Comparison of ENCODE assay signal across 24 cellular contexts in genomic region chr5:138444078-138444773, GRCh38. TPM values are rescaled to one million over a fixed set of nuclear protein-coding genes. Genes with fewer than 3 reads are reported as not detected.
"Had no signal": no experiment of that assay in that cellular context is flagged by ENCODE, and none has a peak within 500 bp of the region (broad histone marks: within the 10 kb centered on the region; RNA-seq: fewer than 3 reads in every experiment).

No MANE protein-coding gene starts in this region.

- DNase-seq: activated B cell treated with CpG ODN at 0.5 μM for 24 hours; activated CD4-positive, alpha-beta T cell treated with anti-CD3 and anti-CD28 coated beads for 1 hour; activated CD4-positive, alpha-beta T cell treated with anti-CD3 and anti-CD28 coated beads, Interleukin-2, amount 10 ng/mL, durations not matched to agents 24 days and 14 days; activated CD4-positive, alpha-beta T cell treated with anti-CD3 and anti-CD28 coated beads, Interleukin-2, amount 50 U/mL, for 48 hours; activated CD8-positive, alpha-beta memory T cell treated with anti-CD3 and anti-CD28 coated beads, Interleukin-2, amount 10 ng/mL, durations not matched to agents 7 days and 5 days; activated gamma-delta T cell treated with Interleukin-2 at 50 U/mL for 16 hours; activated naive CD4-positive, alpha-beta T cell treated with anti-CD3 and anti-CD28 coated beads, Interleukin-2, amount 10 ng/mL, durations not matched to agents 7 days and 5 days; activated naive CD8-positive, alpha-beta T cell treated with anti-CD3 and anti-CD28 coated beads for 36 hours; activated T-cell treated with anti-CD3 and anti-CD28 coated beads, Interleukin-2, amount 50 U/mL, for 48 hours; MG63; MV-4-11; NCI-H1105; NCI-H1436; NCI-H1694 treated with DMSO at 0.1 percent for 48 hours; NCI-H2029 treated with DMSO at 0.1 percent for 48 hours; NCI-H446; NCI-H524; SHP77; SW 1271; T-helper 9 cell had no signal

- H3K36me3 ChIP-seq: MG63, SJSA1 had no signal

- H3K27ac Mint-ChIP-seq: activated B cell treated with CpG ODN at 0.5 μM for 24 hours; activated CD4-positive, alpha-beta T cell treated with anti-CD3 and anti-CD28 coated beads, Interleukin-2, amount 10 ng/mL, durations not matched to agents 24 days and 14 days; activated CD8-positive, alpha-beta memory T cell treated with anti-CD3 and anti-CD28 coated beads, Interleukin-2, amount 10 ng/mL, durations not matched to agents 7 days and 5 days; activated naive CD4-positive, alpha-beta T cell treated with anti-CD3 and anti-CD28 coated beads, Interleukin-2, amount 10 ng/mL, durations not matched to agents 7 days and 5 days; activated naive CD8-positive, alpha-beta T cell treated with anti-CD3 and anti-CD28 coated beads for 36 hours; activated T-helper 2 cell treated with anti-CD3 and anti-CD28 coated beads, Interferon-gamma antibody, Interleukin-2, Interleukin-4, amounts not matched to agents 10 μg/mL and 5 μg/mL and 100 μg/mL, durations not matched to agents 14 hours and 24 hours and 36 hours had no signal

- H3K9me3 Mint-ChIP-seq: activated B cell treated with CpG ODN at 0.5 μM for 24 hours; activated CD4-positive, alpha-beta T cell treated with anti-CD3 and anti-CD28 coated beads, Interleukin-2, amount 10 ng/mL, durations not matched to agents 24 days and 14 days; activated naive CD4-positive, alpha-beta T cell treated with anti-CD3 and anti-CD28 coated beads, Interleukin-2, amount 10 ng/mL, durations not matched to agents 7 days and 5 days; activated naive CD8-positive, alpha-beta T cell treated with anti-CD3 and anti-CD28 coated beads for 36 hours; activated T-helper 2 cell treated with anti-CD3 and anti-CD28 coated beads, Interferon-gamma antibody, Interleukin-2, Interleukin-4, amounts not matched to agents 10 μg/mL and 5 μg/mL and 100 μg/mL, durations not matched to agents 14 hours and 24 hours and 36 hours had no signal

- H3K4me3 ChIP-seq: MG63, SJSA1 had no signal

- H3K36me3 Mint-ChIP-seq: activated CD8-positive, alpha-beta memory T cell treated with anti-CD3 and anti-CD28 coated beads, Interleukin-2, amount 10 ng/mL, durations not matched to agents 7 days and 5 days; activated naive CD4-positive, alpha-beta T cell treated with anti-CD3 and anti-CD28 coated beads, Interleukin-2, amount 10 ng/mL, durations not matched to agents 7 days and 5 days; activated naive CD8-positive, alpha-beta T cell treated with anti-CD3 and anti-CD28 coated beads for 36 hours had no signal

- H3K27me3 ChIP-seq: MG63, SJSA1 had no signal

- H3K9me3 ChIP-seq: MG63, SJSA1 had no signal

- H3K27me3 Mint-ChIP-seq: activated B cell treated with CpG ODN at 0.5 μM for 24 hours; activated naive CD8-positive, alpha-beta T cell treated with anti-CD3 and anti-CD28 coated beads for 36 hours had no signal

- H3K27ac ChIP-seq: SJSA1 had no signal

- FAIRE-seq: RCC 7860 had no signal

- H3K4me3 Mint-ChIP-seq: activated B cell treated with CpG ODN at 0.5 μM for 24 hours; activated CD4-positive, alpha-beta T cell treated with anti-CD3 and anti-CD28 coated beads, Interleukin-2, amount 10 ng/mL, durations not matched to agents 24 days and 14 days; activated CD8-positive, alpha-beta memory T cell treated with anti-CD3 and anti-CD28 coated beads, Interleukin-2, amount 10 ng/mL, durations not matched to agents 7 days and 5 days; activated naive CD4-positive, alpha-beta T cell treated with anti-CD3 and anti-CD28 coated beads, Interleukin-2, amount 10 ng/mL, durations not matched to agents 7 days and 5 days; activated naive CD8-positive, alpha-beta T cell treated with anti-CD3 and anti-CD28 coated beads for 36 hours had no signal

- ATAC-seq: activated CD8-positive, alpha-beta memory T cell treated with anti-CD3 and anti-CD28 coated beads, Interleukin-2, amount 10 ng/mL, durations not matched to agents 7 days and 5 days; SK-N-SH treated with all-trans-retinoic acid at 6 μM for 48 hours had no signal

RNA-seq across cellular contexts. Expression of gene REEP2, which starts 5.4 kb away (rescaled TPM):
- total RNA-seq: activated B cell treated with CpG ODN at 0.5 μM for 24 hours had no signal
